1 cellular context compared by ENCODE assay signal in the genomic region with DNA sequence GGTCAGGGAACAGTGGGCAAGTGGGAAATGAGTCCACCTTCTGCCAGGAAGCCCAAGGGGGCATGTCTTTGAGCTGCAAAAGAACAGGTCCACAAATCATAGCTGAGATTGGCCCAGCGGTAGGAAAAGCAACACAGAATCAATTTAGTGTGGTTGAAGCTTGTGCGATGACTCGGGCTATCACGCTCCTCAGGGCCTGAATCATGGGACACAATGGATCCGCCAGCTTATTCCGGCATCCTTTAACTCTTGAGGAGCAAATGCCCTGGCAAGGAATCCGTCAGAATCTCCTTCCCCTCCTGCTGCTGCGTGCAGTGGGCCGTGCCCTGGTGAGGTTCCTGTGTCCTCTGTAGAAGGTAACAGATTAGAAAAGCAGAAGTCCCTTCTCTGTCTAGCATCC.
TF ChIP-seq lines count a peak whose summit lies in the region.

No MANE protein-coding gene starts in this region.

TF ChIP-seq in SK-N-SH, 30 proteins besides CTCF, POLR2A, EP300 and RAD21 (continued from another document):
- TF ChIP-seq, protein P1, sequence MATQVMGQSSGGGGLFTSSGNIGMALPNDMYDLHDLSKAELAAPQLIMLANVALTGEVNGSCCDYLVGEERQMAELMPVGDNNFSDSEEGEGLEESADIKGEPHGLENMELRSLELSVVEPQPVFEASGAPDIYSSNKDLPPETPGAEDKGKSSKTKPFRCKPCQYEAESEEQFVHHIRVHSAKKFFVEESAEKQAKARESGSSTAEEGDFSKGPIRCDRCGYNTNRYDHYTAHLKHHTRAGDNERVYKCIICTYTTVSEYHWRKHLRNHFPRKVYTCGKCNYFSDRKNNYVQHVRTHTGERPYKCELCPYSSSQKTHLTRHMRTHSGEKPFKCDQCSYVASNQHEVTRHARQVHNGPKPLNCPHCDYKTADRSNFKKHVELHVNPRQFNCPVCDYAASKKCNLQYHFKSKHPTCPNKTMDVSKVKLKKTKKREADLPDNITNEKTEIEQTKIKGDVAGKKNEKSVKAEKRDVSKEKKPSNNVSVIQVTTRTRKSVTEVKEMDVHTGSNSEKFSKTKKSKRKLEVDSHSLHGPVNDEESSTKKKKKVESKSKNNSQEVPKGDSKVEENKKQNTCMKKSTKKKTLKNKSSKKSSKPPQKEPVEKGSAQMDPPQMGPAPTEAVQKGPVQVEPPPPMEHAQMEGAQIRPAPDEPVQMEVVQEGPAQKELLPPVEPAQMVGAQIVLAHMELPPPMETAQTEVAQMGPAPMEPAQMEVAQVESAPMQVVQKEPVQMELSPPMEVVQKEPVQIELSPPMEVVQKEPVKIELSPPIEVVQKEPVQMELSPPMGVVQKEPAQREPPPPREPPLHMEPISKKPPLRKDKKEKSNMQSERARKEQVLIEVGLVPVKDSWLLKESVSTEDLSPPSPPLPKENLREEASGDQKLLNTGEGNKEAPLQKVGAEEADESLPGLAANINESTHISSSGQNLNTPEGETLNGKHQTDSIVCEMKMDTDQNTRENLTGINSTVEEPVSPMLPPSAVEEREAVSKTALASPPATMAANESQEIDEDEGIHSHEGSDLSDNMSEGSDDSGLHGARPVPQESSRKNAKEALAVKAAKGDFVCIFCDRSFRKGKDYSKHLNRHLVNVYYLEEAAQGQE (IDR thresholded peaks at IDR 0.05; ENCODE audit: low read depth, low read length) = no peak
- TF ChIP-seq SIN3A (IDR thresholded peaks at IDR 0.05; ENCODE audit: borderline replicate concordance, low read depth, low read length) = no peak
- no peak for TF ChIP-seq MEF2A (IDR thresholded peaks at IDR 0.05; ENCODE audit: borderline replicate concordance, low read depth)
- no peak for TF ChIP-seq TCF12 (IDR thresholded peaks at IDR 0.05)
- no peak for TF ChIP-seq RCOR1 (IDR thresholded peaks at IDR 0.05; ENCODE audit: low read length)
- TF ChIP-seq, protein P2, sequence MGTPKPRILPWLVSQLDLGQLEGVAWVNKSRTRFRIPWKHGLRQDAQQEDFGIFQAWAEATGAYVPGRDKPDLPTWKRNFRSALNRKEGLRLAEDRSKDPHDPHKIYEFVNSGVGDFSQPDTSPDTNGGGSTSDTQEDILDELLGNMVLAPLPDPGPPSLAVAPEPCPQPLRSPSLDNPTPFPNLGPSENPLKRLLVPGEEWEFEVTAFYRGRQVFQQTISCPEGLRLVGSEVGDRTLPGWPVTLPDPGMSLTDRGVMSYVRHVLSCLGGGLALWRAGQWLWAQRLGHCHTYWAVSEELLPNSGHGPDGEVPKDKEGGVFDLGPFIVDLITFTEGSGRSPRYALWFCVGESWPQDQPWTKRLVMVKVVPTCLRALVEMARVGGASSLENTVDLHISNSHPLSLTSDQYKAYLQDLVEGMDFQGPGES (IDR thresholded peaks at IDR 0.05; ENCODE audit: low read depth, low read length) = no peak
- no peak for TF ChIP-seq SMC3 (IDR thresholded peaks at IDR 0.05; ENCODE audit: low read depth, low read length)
TF ChIP-seq in SK-N-SH: peak in this region for 0.
